In the genomic region with DNA sequence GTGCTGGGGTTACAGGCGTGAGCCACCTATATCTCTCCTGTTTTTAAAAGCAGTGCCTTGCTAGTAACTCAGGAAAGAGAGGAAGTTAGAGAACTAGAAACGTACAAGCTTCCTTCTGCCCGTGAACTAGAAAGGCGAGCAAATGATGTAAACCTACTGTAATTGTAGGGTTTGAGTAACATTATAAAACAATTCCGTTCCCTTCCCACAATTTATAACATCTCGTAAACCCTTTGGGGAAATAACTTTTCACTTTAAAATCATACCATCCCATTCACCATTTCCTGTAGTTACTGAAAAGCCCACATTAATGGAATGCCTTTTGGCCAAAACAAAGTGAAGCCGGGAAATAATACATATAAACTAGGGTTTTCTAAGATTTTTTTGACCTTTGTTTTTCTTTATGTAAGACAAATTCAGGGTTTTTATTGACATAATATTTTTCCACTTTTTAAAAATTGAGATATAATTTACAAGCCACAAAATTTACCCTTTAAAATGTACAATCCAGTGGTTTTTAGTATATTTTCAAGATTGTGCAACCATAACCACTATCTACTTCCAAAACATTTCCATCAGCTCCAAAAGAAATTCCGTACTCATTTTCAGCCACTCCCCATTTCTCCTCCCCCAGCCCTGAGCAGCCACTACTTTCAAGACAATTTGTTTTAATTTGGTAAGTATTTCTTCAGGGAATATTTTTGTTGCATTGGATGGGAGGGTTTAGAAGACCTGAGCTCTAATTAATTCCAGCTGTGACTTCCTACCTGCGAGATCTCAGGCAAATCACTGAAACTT, we compare ENCODE assay signal across 28 cellular contexts.
"Had no signal": no experiment of that assay in that cellular context is flagged by ENCODE, and none has a peak within 500 bp of the region (broad histone marks: within the 10 kb centered on the region; RNA-seq: fewer than 3 reads in every experiment).

No MANE protein-coding gene starts in this region.

- ATAC-seq: left lung; lower lobe of right lung; natural killer cell; right lobe of liver; stimulated activated naive B cell treated with anti-CD40 and anti-IgM and Interleukin-4, amounts not matched to agents 10 μg/mL and 1 μg/mL and 100 μg/mL, for 72 hours; stimulated activated naive CD8-positive, alpha-beta T cell treated with anti-CD3 and anti-CD28 coated beads, Interleukin-15, Interleukin-2, amounts not matched to agents 100 U/mL and 50 U/mL, for 24 hours had no signal

- H3K4me1 ChIP-seq: parathyroid adenoma, vagina had no signal

- DNase-seq: hippocampal formation; kidney glomerular epithelial cell; left cardiac atrium; left lung; lower lobe of right lung; mammary epithelial cell; mesenchymal stem cell; naive B cell; natural killer cell; nephron progenitor cell; occipital lobe; right lobe of liver; stimulated activated CD4-positive, alpha-beta T cell treated with anti-CD3 and anti-CD28 coated beads, Interleukin-12 subunit alpha, Interleukin-12 subunit beta, amount 100 ng/mL, for 4 hours; stimulated activated CD4-positive, alpha-beta T cell treated with anti-CD3 and anti-CD28 coated beads, Interleukin-15, amount 100 ng/mL, for 24 hours; stimulated activated CD4-positive, alpha-beta T cell treated with anti-CD3 and anti-CD28 coated beads, Interleukin-2, amount 100 ng/mL, for 24 hours; stimulated activated CD4-positive, alpha-beta T cell treated with anti-CD3 and anti-CD28 coated beads, Interleukin-4, amount 100 ng/mL, for 1 hour; stimulated activated naive B cell treated with anti-CD40 and anti-IgM and Interleukin-4, amounts not matched to agents 10 μg/mL and 1 μg/mL and 100 μg/mL, for 72 hours; stimulated activated naive CD8-positive, alpha-beta T cell treated with anti-CD3 and anti-CD28 coated beads, Interleukin-15, Interleukin-2, amounts not matched to agents 100 U/mL and 50 U/mL, for 24 hours; stomach; testis; thyroid gland; transverse colon; upper lobe of left lung had no signal

- H3K4me3 ChIP-seq: left lung, lower lobe of right lung, neural progenitor cell, right atrium auricular region, right lobe of liver, stomach, testis, thyroid gland, transverse colon, upper lobe of left lung, vagina had no signal

- H3K9me3 ChIP-seq: left lung, lower lobe of right lung, neutrophil, right atrium auricular region, right lobe of liver, stomach, testis, thyroid gland, transverse colon, upper lobe of left lung, vagina had no signal

- H3K36me3 ChIP-seq: left lung, lower lobe of right lung, neural progenitor cell, neutrophil, right atrium auricular region, right lobe of liver, stomach, thyroid gland, transverse colon, upper lobe of left lung, vagina had no signal
